ENCODE assay signal across 8 cellular contexts in genomic region chr3:113825090-113825489, GRCh38. TPM values are rescaled to one million over a fixed set of nuclear protein-coding genes. Genes with fewer than 3 reads are reported as not detected.
DNase-seq lines count a peak whose midpoint lies in the region; ATAC-seq and TF ChIP-seq lines count a peak whose summit lies in the region.

No MANE protein-coding gene starts in this region.

- no peaks in the 10 kb centered on the region for H3K9me3 ChIP-seq in neutrophil
- no peaks in the 10 kb centered on the region for H3K9me3 ChIP-seq in esophagus squamous epithelium

- H3K27ac ChIP-seq in neutrophil (peak overlapping the region; percentile 2), esophagus squamous epithelium (no peak overlapping the region)

- H3K36me3 ChIP-seq in neutrophil, result no peaks in the 10 kb centered on the region
- no peaks in the 10 kb centered on the region for H3K36me3 ChIP-seq in esophagus squamous epithelium

- H3K4me1 ChIP-seq in neutrophil (ENCODE audit: control insufficient read depth in 1 of 2, insufficient read depth in 1 of 2, low read depth in 1 of 2, low read length in 1 of 2) (peaks cover 12 to 16% of the 10 kb centered on the region in 2 experiments), esophagus squamous epithelium (peaks cover 0 to 3% (median 0%) of the 10 kb centered on the region in 3 donors)

- TF ChIP-seq CTCF in neutrophil (IDR thresholded peaks at IDR 0.05) (peak; percentile 11), esophagus squamous epithelium (IDR thresholded peaks at IDR 0.05) (peak in 2 of 6 experiments; percentile 10 to 28)

- H3K4me3 ChIP-seq in neutrophil (ENCODE audit: low read depth in 1 of 2, low read length in 1 of 2), result no peak overlapping the region
- H3K4me3 ChIP-seq in esophagus squamous epithelium, result no peak overlapping the region

- peak; percentile 2 to 17 for DNase-seq in NCI-H524 (lab: John Stamatoyannopoulos, UW)
- DNase-seq in NCI-H524 treated with DMSO at 0.1 percent for 48 hours (lab: John Stamatoyannopoulos, UW), result no peak
- DNase-seq in RKO (ENCODE audit: low spot score), result peak; percentile 30
- no peak for DNase-seq in activated CD4-positive, alpha-beta T cell treated with anti-CD3 and anti-CD28 coated beads for 4 hours
- DNase-seq in esophagus squamous epithelium (lab: John Stamatoyannopoulos, UW), result no peak
- DNase-seq in superior temporal gyrus (ENCODE audit: extremely low spot score), result no peak

- WGBS in esophagus squamous epithelium, 2 donors, result 50 to 73% methylated on average over 2 of the region's 2 CpGs

- ATAC-seq in HG02798 (IDR thresholded peaks at IDR 0.05; ENCODE audit: poor library complexity, unreplicated experiment), result peak; percentile 65

- intact Hi-C loops in esophagus squamous epithelium (cut with DNase I), result no loop called here

- TF ChIP-seq POLR2A in esophagus squamous epithelium (IDR thresholded peaks at IDR 0.05), result no peak

- no peaks in the 10 kb centered on the region for H3K27me3 ChIP-seq in neutrophil
- no peaks in the 10 kb centered on the region for H3K27me3 ChIP-seq in esophagus squamous epithelium

RNA-seq across cellular contexts. Expression of gene GRAMD1C, which starts 13.5 kb away (rescaled TPM):
- total RNA-seq in esophagus squamous epithelium, result 10 to 100 TPM in 1 of 4 donors, 1 to 10 TPM in 3; 4.4 to 12.6 (median 6.6) TPM

Comparison
In these comparisons a context has a peak if more than half of its experiments do, and no peak if none do; other contexts are left out.
1. DNase-seq: peak in NCI-H524 (2 of 2) and RKO (single experiment); none in NCI-H524 treated with DMSO at 0.1 percent for 48 hours (single experiment), activated CD4-positive, alpha-beta T cell treated with anti-CD3 and anti-CD28 coated beads for 4 hours (0 of 2), esophagus squamous epithelium (single experiment) and superior temporal gyrus (single experiment).